ENCODE assay signal across 8 cellular contexts in genomic region chr7:66921918-66922486, GRCh38. TPM values are rescaled to one million over a fixed set of nuclear protein-coding genes. Genes with fewer than 3 reads are reported as not detected.
DNase-seq lines count a peak whose midpoint lies in the region; ATAC-seq and TF ChIP-seq lines count a peak whose summit lies in the region.

No MANE protein-coding gene starts in this region.

- H3K9ac ChIP-seq in Karpas-422 (ENCODE audit: low read length), result peak overlapping the region; percentile 100

- TF ChIP-seq CTCF in C4-2B (conservative IDR thresholded peaks at IDR 0.05), result no peak
- no peak for TF ChIP-seq CTCF in fibroblast of the aortic adventitia (IDR thresholded peaks at IDR 0.05; ENCODE audit: insufficient read depth, low read length)

- no peak overlapping the region for H2AFZ ChIP-seq in Karpas-422 (ENCODE audit: low read length)

- H3K79me2 ChIP-seq in Karpas-422 (ENCODE audit: low read length), result peaks cover 64% of the 10 kb centered on the region

- DNase-seq in GM19238 (ENCODE audit: insufficient read length, low spot score), result peak; percentile 34
- peak; percentile 77 for DNase-seq in Karpas-422
- peak; percentile 7 for DNase-seq in activated T-cell treated with anti-CD3 and anti-CD28 coated beads for 1 hour (ENCODE audit: low read depth)
- DNase-seq in fibroblast of the aortic adventitia (ENCODE audit: low read depth), result no peak
- peak; percentile 24 for DNase-seq in renal cortical epithelial cell (ENCODE audit: low read depth)
- no peak for DNase-seq in SIG-M5 (lab: John Stamatoyannopoulos, UW)

- no peaks in the 10 kb centered on the region for H3K27me3 ChIP-seq in Karpas-422 (ENCODE audit: low read length)

- no peaks in the 10 kb centered on the region for H3K9me2 ChIP-seq in Karpas-422 (replicated peaks; ENCODE audit: insufficient read depth, low read length)

- peak overlapping the region; percentile 71 for H3K4me2 ChIP-seq in Karpas-422 (ENCODE audit: low read depth, low read length, poor library complexity, severe bottlenecking)

- peaks cover 9% of the 10 kb centered on the region; the same call in 1 of the 2 replicates for H3K36me3 ChIP-seq in Karpas-422 (ENCODE audit: insufficient read depth, low read length)

- peak overlapping the region; percentile 92 for H3K27ac ChIP-seq in C4-2B
- peak overlapping the region; percentile 85 for H3K27ac ChIP-seq in Karpas-422 (ENCODE audit: low read length)

- no peaks in the 10 kb centered on the region for H3K9me3 ChIP-seq in Karpas-422 (ENCODE audit: low read length)

- no peak for ATAC-seq in HG02623 (IDR thresholded peaks at IDR 0.05; ENCODE audit: unreplicated experiment)

- H4K20me1 ChIP-seq in Karpas-422 (ENCODE audit: insufficient read depth, low read depth, low read length), result peaks cover 11% of the 10 kb centered on the region

- H3K4me3 ChIP-seq in Karpas-422 (ENCODE audit: low read length) (peak overlapping the region; percentile 100), fibroblast of the aortic adventitia (ENCODE audit: low read depth, low read length) (peak overlapping the region; percentile 99)

- H3K4me1 ChIP-seq in Karpas-422 (ENCODE audit: low read length), result peaks cover 20% of the 10 kb centered on the region

RNA-seq across cellular contexts. Expression of gene TMEM248, which starts 1.0 kb away (rescaled TPM):
- 97.5 and 126 TPM in 2 replicates for total RNA-seq in Karpas-422 (2014; rRNA removed; shearing (Covaris generic); ENCODE audit: low replicate concordance)
- total RNA-seq in fibroblast of the aortic adventitia (ENCODE audit: low replicate concordance) (39.7 and 104 TPM in 2 replicates), renal cortical epithelial cell (82.5 and 114 TPM in 2 replicates)

Comparison
In these comparisons a context has a peak if more than half of its experiments do, and no peak if none do; other contexts are left out.
1. DNase-seq: peak in GM19238 (single experiment), Karpas-422 (single experiment), activated T-cell treated with anti-CD3 and anti-CD28 coated beads for 1 hour (single experiment) and renal cortical epithelial cell (single experiment); none in fibroblast of the aortic adventitia (single experiment) and SIG-M5 (single experiment).